In the genomic region with DNA sequence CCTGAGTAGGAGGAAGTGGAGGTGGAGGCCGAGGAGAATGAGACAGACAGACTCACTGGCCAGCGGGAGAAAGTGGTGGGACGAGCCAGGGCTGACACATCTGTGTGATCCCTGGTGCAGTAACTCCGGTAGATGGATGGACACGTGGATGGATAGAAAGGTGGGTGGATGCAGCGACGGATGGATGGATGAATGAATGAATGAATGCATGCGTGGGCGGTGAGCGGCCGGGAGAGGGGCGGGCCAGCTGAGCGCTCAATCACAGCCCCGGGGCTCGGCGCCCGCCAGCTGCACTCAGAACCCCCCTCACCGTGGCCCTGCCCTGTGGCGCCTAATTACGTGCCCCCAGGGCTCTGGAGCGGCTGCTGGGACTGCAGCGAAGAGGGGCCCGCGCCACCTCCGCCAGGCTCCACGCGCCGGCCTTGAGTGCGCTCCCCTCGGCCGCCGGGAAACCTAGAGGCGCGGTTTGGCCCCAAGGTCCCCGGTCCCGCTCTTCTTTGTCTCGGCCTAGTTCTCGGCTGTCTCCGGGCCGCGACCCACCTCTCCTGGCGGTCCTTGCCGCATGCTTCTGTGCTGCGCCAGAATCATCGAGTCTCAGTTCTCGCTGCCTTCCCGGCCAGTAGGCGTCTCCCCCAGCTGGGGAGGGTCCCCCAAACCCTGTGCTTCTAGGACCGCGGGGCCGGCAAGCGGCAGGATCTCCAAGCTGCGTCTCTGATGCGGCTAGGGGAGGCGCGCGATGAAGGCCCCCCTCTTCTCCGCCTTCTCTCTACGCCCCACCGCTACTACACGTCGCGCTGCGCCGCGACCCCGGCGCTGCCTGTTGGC, we compare ENCODE assay signal across 1 cellular context.
TF ChIP-seq lines count a peak whose summit lies in the region.

No MANE protein-coding gene starts in this region.

TF ChIP-seq in K562, 482 proteins besides CTCF, POLR2A, EP300 and RAD21 (continued from another document):
- TF ChIP-seq, protein P1, sequence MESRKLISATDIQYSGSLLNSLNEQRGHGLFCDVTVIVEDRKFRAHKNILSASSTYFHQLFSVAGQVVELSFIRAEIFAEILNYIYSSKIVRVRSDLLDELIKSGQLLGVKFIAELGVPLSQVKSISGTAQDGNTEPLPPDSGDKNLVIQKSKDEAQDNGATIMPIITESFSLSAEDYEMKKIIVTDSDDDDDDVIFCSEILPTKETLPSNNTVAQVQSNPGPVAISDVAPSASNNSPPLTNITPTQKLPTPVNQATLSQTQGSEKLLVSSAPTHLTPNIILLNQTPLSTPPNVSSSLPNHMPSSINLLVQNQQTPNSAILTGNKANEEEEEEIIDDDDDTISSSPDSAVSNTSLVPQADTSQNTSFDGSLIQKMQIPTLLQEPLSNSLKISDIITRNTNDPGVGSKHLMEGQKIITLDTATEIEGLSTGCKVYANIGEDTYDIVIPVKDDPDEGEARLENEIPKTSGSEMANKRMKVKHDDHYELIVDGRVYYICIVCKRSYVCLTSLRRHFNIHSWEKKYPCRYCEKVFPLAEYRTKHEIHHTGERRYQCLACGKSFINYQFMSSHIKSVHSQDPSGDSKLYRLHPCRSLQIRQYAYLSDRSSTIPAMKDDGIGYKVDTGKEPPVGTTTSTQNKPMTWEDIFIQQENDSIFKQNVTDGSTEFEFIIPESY (CRISPR knock-in tag; IDR thresholded peaks at IDR 0.05), result peak; percentile 49; the same call in 1 of the 2 replicates
- TF ChIP-seq, protein P2, sequence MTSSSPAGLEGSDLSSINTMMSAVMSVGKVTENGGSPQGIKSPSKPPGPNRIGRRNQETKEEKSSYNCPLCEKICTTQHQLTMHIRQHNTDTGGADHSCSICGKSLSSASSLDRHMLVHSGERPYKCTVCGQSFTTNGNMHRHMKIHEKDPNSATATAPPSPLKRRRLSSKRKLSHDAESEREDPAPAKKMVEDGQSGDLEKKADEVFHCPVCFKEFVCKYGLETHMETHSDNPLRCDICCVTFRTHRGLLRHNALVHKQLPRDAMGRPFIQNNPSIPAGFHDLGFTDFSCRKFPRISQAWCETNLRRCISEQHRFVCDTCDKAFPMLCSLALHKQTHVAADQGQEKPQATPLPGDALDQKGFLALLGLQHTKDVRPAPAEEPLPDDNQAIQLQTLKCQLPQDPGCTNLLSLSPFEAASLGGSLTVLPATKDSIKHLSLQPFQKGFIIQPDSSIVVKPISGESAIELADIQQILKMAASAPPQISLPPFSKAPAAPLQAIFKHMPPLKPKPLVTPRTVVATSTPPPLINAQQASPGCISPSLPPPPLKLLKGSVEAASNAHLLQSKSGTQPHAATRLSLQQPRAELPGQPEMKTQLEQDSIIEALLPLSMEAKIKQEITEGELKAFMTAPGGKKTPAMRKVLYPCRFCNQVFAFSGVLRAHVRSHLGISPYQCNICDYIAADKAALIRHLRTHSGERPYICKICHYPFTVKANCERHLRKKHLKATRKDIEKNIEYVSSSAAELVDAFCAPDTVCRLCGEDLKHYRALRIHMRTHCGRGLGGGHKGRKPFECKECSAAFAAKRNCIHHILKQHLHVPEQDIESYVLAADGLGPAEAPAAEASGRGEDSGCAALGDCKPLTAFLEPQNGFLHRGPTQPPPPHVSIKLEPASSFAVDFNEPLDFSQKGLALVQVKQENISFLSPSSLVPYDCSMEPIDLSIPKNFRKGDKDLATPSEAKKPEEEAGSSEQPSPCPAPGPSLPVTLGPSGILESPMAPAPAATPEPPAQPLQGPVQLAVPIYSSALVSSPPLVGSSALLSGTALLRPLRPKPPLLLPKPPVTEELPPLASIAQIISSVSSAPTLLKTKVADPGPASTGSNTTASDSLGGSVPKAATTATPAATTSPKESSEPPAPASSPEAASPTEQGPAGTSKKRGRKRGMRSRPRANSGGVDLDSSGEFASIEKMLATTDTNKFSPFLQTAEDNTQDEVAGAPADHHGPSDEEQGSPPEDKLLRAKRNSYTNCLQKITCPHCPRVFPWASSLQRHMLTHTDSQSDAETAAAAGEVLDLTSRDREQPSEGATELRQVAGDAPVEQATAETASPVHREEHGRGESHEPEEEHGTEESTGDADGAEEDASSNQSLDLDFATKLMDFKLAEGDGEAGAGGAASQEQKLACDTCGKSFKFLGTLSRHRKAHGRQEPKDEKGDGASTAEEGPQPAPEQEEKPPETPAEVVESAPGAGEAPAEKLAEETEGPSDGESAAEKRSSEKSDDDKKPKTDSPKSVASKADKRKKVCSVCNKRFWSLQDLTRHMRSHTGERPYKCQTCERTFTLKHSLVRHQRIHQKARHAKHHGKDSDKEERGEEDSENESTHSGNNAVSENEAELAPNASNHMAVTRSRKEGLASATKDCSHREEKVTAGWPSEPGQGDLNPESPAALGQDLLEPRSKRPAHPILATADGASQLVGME (CRISPR knock-in tag; IDR thresholded peaks at IDR 0.05), result no peak
- TF ChIP-seq HDAC2 (IDR thresholded peaks at IDR 0.05), result no peak
